13 cellular contexts compared by ENCODE assay signal in genomic region chr5:93039888-93040287, GRCh38.
"Had no signal": no experiment of that assay in that cellular context is flagged by ENCODE, and none has a peak within 500 bp of the region (broad histone marks: within the 10 kb centered on the region; RNA-seq: fewer than 3 reads in every experiment).

No MANE protein-coding gene starts in this region.

- H3K27me3 ChIP-seq: heart left ventricle, neutrophil, sigmoid colon had no signal

- H3K9me3 ChIP-seq: heart left ventricle, neutrophil, sigmoid colon had no signal

- H3K4me1 ChIP-seq: heart left ventricle, sigmoid colon had no signal

- DNase-seq: effector memory CD4-positive, alpha-beta T cell; erythroblast; foreskin melanocyte; heart left ventricle; hippocampal formation; mesendoderm; naive thymus-derived CD4-positive, alpha-beta T cell; nephron progenitor cell; sigmoid colon; stimulated activated naive CD4-positive, alpha-beta T cell; trophoblast cell had no signal

- H3K4me3 ChIP-seq: heart left ventricle, sigmoid colon, skin epidermis had no signal

- ATAC-seq: heart left ventricle; naive thymus-derived CD4-positive, alpha-beta T cell had no signal

- H3K36me3 ChIP-seq: heart left ventricle, neutrophil, sigmoid colon had no signal

- H3K27ac ChIP-seq: heart left ventricle, neutrophil, sigmoid colon, skin epidermis had no signal
